8 cellular contexts compared by ENCODE assay signal in the genomic region with DNA sequence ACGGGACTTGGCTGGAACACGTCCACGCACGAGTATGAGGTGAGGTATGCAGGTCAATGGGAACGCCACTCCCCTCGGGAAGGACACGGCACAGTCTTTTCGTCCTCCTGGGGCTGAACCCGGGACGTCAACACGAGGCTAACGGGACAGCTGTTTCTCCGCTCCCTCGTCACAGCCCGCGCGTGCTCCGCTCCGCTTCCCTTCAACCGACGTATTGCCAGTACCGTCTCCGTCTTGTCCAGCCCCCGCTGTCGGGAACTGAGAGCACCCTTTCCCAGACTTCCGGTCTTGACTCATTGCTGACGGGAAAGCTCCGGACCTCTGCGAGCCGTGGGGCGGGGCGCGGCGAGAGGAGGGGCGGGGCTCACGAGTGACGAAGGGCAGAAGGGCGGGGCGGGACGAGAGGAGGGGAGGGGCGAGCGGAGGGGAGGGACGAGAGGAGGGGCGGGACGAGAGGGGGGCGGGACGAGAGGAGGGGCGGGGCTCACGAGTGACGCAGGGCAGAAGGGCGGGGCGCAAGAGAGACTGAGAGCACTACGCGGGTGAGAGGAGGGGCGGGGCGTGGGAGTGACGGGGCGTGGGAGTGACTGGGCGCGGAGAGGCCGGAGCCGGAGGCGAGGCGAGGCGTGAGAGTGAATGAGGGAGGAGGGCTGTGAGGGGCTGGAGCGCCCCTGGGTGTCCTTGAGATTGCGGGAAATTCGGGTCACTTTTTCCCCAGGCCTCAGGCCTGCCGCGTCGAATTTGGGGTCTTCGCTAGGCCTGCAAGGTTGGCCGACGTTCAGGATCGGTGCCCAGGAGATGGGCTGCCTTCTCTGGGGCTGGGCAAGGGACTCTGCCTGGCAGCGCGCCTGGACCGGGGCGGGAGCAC. TPM values are rescaled to one million over a fixed set of nuclear protein-coding genes. Genes with fewer than 3 reads are reported as not detected.
DNase-seq lines count a peak whose midpoint lies in the region; ATAC-seq and TF ChIP-seq lines count a peak whose summit lies in the region.

No MANE protein-coding gene starts in this region.

- H3K9me3 Mint-ChIP-seq in IgD-negative memory B cell: no peaks in the 10 kb centered on the region

- H3K27ac Mint-ChIP-seq in IgD-negative memory B cell: peak overlapping the region; percentile 91 to 96 (median 95)

- H3K36me3 ChIP-seq in OCI-LY7 (ENCODE audit: insufficient read depth, low read length) (no peaks in the 10 kb centered on the region), mucosa of descending colon (ENCODE audit: low read depth) (no peaks in the 10 kb centered on the region)

- H3K9me3 ChIP-seq in OCI-LY7 (ENCODE audit: low read length): no peaks in the 10 kb centered on the region
- H3K9me3 ChIP-seq in mucosa of descending colon: no peaks in the 10 kb centered on the region

- DNase-seq in DMS153 (lab: John Stamatoyannopoulos, UW) (peak; percentile 90), OCI-LY7 (ENCODE audit: low spot score) (peak; percentile 90), activated T-cell treated with anti-CD3 and anti-CD28 coated beads for 24 hours (ENCODE audit: low read depth) (peak; percentile 87), epithelial cell of esophagus (ENCODE audit: low read depth) (peak; percentile 97), mucosa of descending colon (peak; percentile 98 to 99 (median 98))
- peak; percentile 81 to 89 for DNase-seq in stimulated activated CD8-positive, alpha-beta memory T cell treated with anti-CD3 and anti-CD28 coated beads, Interleukin-2, amount 100 ng/mL, for 48 hours (ENCODE audit: low read depth in 2 of 2)

- H3K4me1 ChIP-seq in OCI-LY7 (ENCODE audit: insufficient read depth, low read length, poor library complexity, severe bottlenecking) (peaks cover 18% of the 10 kb centered on the region), mucosa of descending colon (ENCODE audit: low read depth) (no peaks in the 10 kb centered on the region)

- POLR2A ChIA-PET in OCI-LY7 (lab: Charles Lee): interaction anchor here (0.6 to 1.2 kb wide), 6 partner anchors 10 to 353 kb away, joined by 3 to 14 read pairs (median 3); no protein-coding TSS in a partner anchor

- no peaks in the 10 kb centered on the region for H3K79me2 ChIP-seq in OCI-LY7 (ENCODE audit: insufficient read depth, low read depth, low read length)

- peak overlapping the region; percentile 96 for H2AFZ ChIP-seq in OCI-LY7 (ENCODE audit: low read length)

- peak overlapping the region; percentile 97 for H3K4me2 ChIP-seq in OCI-LY7 (ENCODE audit: low read length)

- no peaks in the 10 kb centered on the region for H3K36me3 Mint-ChIP-seq in IgD-negative memory B cell

- no peaks in the 10 kb centered on the region for H4K20me1 ChIP-seq in OCI-LY7 (ENCODE audit: insufficient read depth, low read length)

- intact Hi-C loops in OCI-LY7 (cut with micrococcal nuclease; ENCODE audit: unreplicated experiment): loop anchor here (10.0 kb wide), 1 partner anchor 55 kb away; no protein-coding TSS in a partner anchor
- intact Hi-C loops in mucosa of descending colon (cut with DNase I, micrococcal nuclease): loop anchor here in 1 of 2 donors (10.0 kb wide), 2 partner anchors 165 to 195 kb away; partner anchors contain the start of genes ADAMTS4, APOA2 and TOMM40L

- peak overlapping the region; percentile 90 to 96 (median 90) for H3K4me3 Mint-ChIP-seq in IgD-negative memory B cell

- CTCF ChIA-PET in OCI-LY7 (lab: Charles Lee; ENCODE audit: unreplicated experiment): interaction anchor here (0.5 to 1.4 kb wide), 6 partner anchors 10 to 294 kb away, joined by 3 to 6 read pairs (median 3); partner anchors contain the start of gene PPOX

- H3K4me3 ChIP-seq in OCI-LY7 (ENCODE audit: low read depth, low read length, poor library complexity, severe bottlenecking): peak overlapping the region; percentile 84
- peak overlapping the region; percentile 76 for H3K4me3 ChIP-seq in epithelial cell of esophagus (ENCODE audit: low read length)
- peak overlapping the region; percentile 15 for H3K4me3 ChIP-seq in mucosa of descending colon

- H3K4me1 Mint-ChIP-seq in IgD-negative memory B cell: peaks cover 5 to 15% (median 12%) of the 10 kb centered on the region in 3 donors

- H3K27ac ChIP-seq in OCI-LY7 (ENCODE audit: low read depth, low read length, poor library complexity, severe bottlenecking): no peak overlapping the region

- BruUV-seq in OCI-LY7 (replicated peaks; lab: Mats Ljungman, UMichigan): no TSS peak

- no peaks in the 10 kb centered on the region for H3K9me2 ChIP-seq in OCI-LY7 (ENCODE audit: insufficient read depth, low read length)

- H3K27me3 Mint-ChIP-seq in IgD-negative memory B cell: peaks cover 2% of the 10 kb centered on the region

- TF ChIP-seq CTCF in OCI-LY7 (conservative IDR thresholded peaks at IDR 0.05; ENCODE audit: low read length): no peak
- no peak for TF ChIP-seq CTCF in epithelial cell of esophagus (IDR thresholded peaks at IDR 0.05; ENCODE audit: insufficient read depth, low read depth, low read length, missing control alignments)
- TF ChIP-seq CTCF in mucosa of descending colon (IDR thresholded peaks at IDR 0.05): no peak

- ATAC-seq in GM21576 (IDR thresholded peaks at IDR 0.05; ENCODE audit: unreplicated experiment): peak; percentile 62
- peak; percentile 96 for ATAC-seq in mucosa of descending colon

RNA-seq across cellular contexts. Expression of gene CFAP126, which starts 22.2 kb away (rescaled TPM):
- not detected for polyA plus RNA-seq in IgD-negative memory B cell
- total RNA-seq in OCI-LY7 (2014; rRNA removed; shearing (Covaris generic)): not detected in 2 replicates
- total RNA-seq in OCI-LY7 (2022) (not detected in 2 replicates), mucosa of descending colon (not detected)

Comparison
In these comparisons a context has a peak if more than half of its experiments do, and no peak if none do; other contexts are left out.
1. H3K4me3 ChIP-seq: peak in every context shown above with its lines; median percentile 84 in OCI-LY7; 76 in epithelial cell of esophagus; 15 in mucosa of descending colon.